Comparison of ENCODE assay signal across 8 cellular contexts in genomic region chr10:69348824-69349541, GRCh38.
DNase-seq lines count a peak whose midpoint lies in the region; ATAC-seq and TF ChIP-seq lines count a peak whose summit lies in the region.

No MANE protein-coding gene starts in this region.

- peaks cover 0 to 83% (median 9%) of the 10 kb centered on the region in 11 experiments; a peak in 9 of 22 replicates for H4K20me1 ChIP-seq in BLaER1 treated with 17β-estradiol and CSF1 and Interleukin-3, amounts not matched to agents 10 nM and 100 nM

- H2AK5ac ChIP-seq in mesendoderm (ENCODE audit: low read length) = no peak overlapping the region

- H3K4me2 ChIP-seq in BLaER1 treated with 17β-estradiol and CSF1 and Interleukin-3, amounts not matched to agents 10 nM and 100 nM = peak overlapping the region; percentile 52 to 98 (median 70)
- H3K4me2 ChIP-seq in mesendoderm (ENCODE audit: low read length) = no peak overlapping the region

- no peaks in the 10 kb centered on the region for H3K27me3 ChIP-seq in BLaER1 treated with 17β-estradiol and CSF1 and Interleukin-3, amounts not matched to agents 10 nM and 100 nM
- no peaks in the 10 kb centered on the region for H3K27me3 ChIP-seq in mesendoderm (ENCODE audit: insufficient read depth, low read length, poor library complexity)

- H3K27ac ChIP-seq in BLaER1 treated with 17β-estradiol and CSF1 and Interleukin-3, amounts not matched to agents 10 nM and 100 nM = peak overlapping the region; percentile 7 to 68 (median 47); a peak in 20 of 22 replicates
- no peak overlapping the region for H3K27ac ChIP-seq in mesendoderm (ENCODE audit: low read depth, low read length)

- H3K23ac ChIP-seq in mesendoderm (ENCODE audit: low read length) = no peak overlapping the region

- no peak overlapping the region for H3K4ac ChIP-seq in mesendoderm (ENCODE audit: low read depth, low read length)

- no peak for TF ChIP-seq CTCF in progenitor cell of endocrine pancreas (IDR thresholded peaks at IDR 0.05; ENCODE audit: unreplicated experiment)

- no CpG with 5 or more reads among the region's 10 CpGs for WGBS in mesendoderm (ENCODE audit: extremely low coverage, insufficient coverage, low lambda C conversion rate)

- H3K79me2 ChIP-seq in mesendoderm (ENCODE audit: control insufficient read depth, insufficient read depth, low read length) = peaks cover 63% of the 10 kb centered on the region

- H3K9ac ChIP-seq in BLaER1 treated with 17β-estradiol and CSF1 and Interleukin-3, amounts not matched to agents 10 nM and 100 nM = peak overlapping the region in 7 of 11 experiments; percentile 0 to 49 (median 16); a peak in 10 of 22 replicates
- H3K9ac ChIP-seq in mesendoderm (ENCODE audit: low read length) = no peak overlapping the region

- no peak overlapping the region for H4K8ac ChIP-seq in mesendoderm (ENCODE audit: low read depth, low read length)

- H3K4me3 Mint-ChIP-seq in progenitor cell of endocrine pancreas (ENCODE audit: low read depth) = no peak overlapping the region

- peaks cover 25 to 88% (median 56%) of the 10 kb centered on the region in 11 experiments for H3K36me3 ChIP-seq in BLaER1 treated with 17β-estradiol and CSF1 and Interleukin-3, amounts not matched to agents 10 nM and 100 nM
- no peaks in the 10 kb centered on the region for H3K36me3 ChIP-seq in mesendoderm (ENCODE audit: control insufficient read depth, insufficient read depth, low read length)

- H3K36me3 Mint-ChIP-seq in progenitor cell of endocrine pancreas (ENCODE audit: insufficient read depth) = peaks cover 6% of the 10 kb centered on the region

- ATAC-seq in esophagus mucosa (peak; percentile 94), HG03469 (IDR thresholded peaks at IDR 0.05; ENCODE audit: unreplicated experiment) (no peak)

- no peak overlapping the region for H3K18ac ChIP-seq in mesendoderm (ENCODE audit: low read length)

- peaks cover 1% of the 10 kb centered on the region for H3K27me3 Mint-ChIP-seq in progenitor cell of endocrine pancreas

- H2BK5ac ChIP-seq in mesendoderm (ENCODE audit: low read length) = no peak overlapping the region

- no peak overlapping the region for H2BK120ac ChIP-seq in mesendoderm (ENCODE audit: low read depth, low read length)

- H3K56ac ChIP-seq in mesendoderm (ENCODE audit: low read length) = no peak overlapping the region

- H3K27ac Mint-ChIP-seq in progenitor cell of endocrine pancreas = peak overlapping the region; percentile 76

- H3K9me3 Mint-ChIP-seq in progenitor cell of endocrine pancreas (ENCODE audit: low read depth) = no peaks in the 10 kb centered on the region

- H3K79me1 ChIP-seq in mesendoderm (ENCODE audit: low read length) = peaks cover 23% of the 10 kb centered on the region

- H3K9me3 ChIP-seq in BLaER1 treated with 17β-estradiol and CSF1 and Interleukin-3, amounts not matched to agents 10 nM and 100 nM (replicated peaks in 1 of 11) = peaks cover 0 to 12% (median 0%) of the 10 kb centered on the region in 11 experiments; a peak in 9 of 22 replicates

- H4K5ac ChIP-seq in mesendoderm (ENCODE audit: low read length) = no peak overlapping the region

- no peak overlapping the region for H3K4me3 ChIP-seq in BLaER1 treated with 17β-estradiol and CSF1 and Interleukin-3, amounts not matched to agents 10 nM and 100 nM
- no peak overlapping the region for H3K4me3 ChIP-seq in mesendoderm (ENCODE audit: low read length)

- H3K4me1 ChIP-seq in BLaER1 treated with 17β-estradiol and CSF1 and Interleukin-3, amounts not matched to agents 10 nM and 100 nM = peaks cover 56 to 82% (median 63%) of the 10 kb centered on the region in 10 experiments
- H3K4me1 ChIP-seq in mesendoderm (ENCODE audit: control insufficient read depth, low read depth, low read length) = peaks cover 15% of the 10 kb centered on the region

- peak; percentile 50 for DNase-seq in KG1 (lab: John Stamatoyannopoulos, UW)
- peak; percentile 94 for DNase-seq in SKM-1 treated with dmso at 0.1 percent for 144 hours (lab: John Stamatoyannopoulos, UW; ENCODE audit: unreplicated experiment)
- no peak for DNase-seq in progenitor cell of endocrine pancreas (ENCODE audit: low spot score, unreplicated experiment)
- no peak for DNase-seq in mesendoderm
- DNase-seq in NCI-H1930 (lab: John Stamatoyannopoulos, UW) = no peak

- H3K4me1 Mint-ChIP-seq in progenitor cell of endocrine pancreas (ENCODE audit: low read depth) = peaks cover 5% of the 10 kb centered on the region

- no peak overlapping the region for H2BK15ac ChIP-seq in mesendoderm (replicated peaks; ENCODE audit: low read depth)

Comparison
In these comparisons a context has a peak if more than half of its experiments do, and no peak if none do; other contexts are left out.
1. DNase-seq: peak in KG1 (single experiment) and SKM-1 treated with dmso at 0.1 percent for 144 hours (single experiment); none in progenitor cell of endocrine pancreas (single experiment), mesendoderm (single experiment) and NCI-H1930 (0 of 2).